18 cellular contexts compared by ENCODE assay signal in the genomic region with DNA sequence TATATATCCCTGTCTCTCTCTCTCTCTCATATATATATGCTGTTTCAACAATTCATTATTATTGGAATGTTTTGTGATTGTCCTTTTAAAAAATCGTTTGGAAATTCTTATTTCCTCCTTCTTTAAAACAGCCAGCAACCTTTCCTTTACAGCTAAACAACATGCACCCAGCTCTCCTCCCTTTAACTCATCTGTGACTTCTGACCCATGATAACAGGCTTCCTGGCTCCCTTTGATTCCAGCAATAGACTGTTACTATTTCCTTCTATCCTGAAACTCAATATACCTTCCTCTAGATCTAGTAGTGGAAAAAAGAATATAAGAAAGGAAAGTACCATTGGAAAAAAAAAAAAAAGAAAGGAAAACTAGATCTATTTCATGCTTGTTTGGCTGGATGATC.
"Had no signal": no experiment of that assay in that cellular context is flagged by ENCODE, and none has a peak within 500 bp of the region (broad histone marks: within the 10 kb centered on the region; RNA-seq: fewer than 3 reads in every experiment).

No MANE protein-coding gene starts in this region.

- H3K27me3 ChIP-seq: SJSA1 had no signal

- H3K4me3 ChIP-seq: SJSA1, SK-N-MC had no signal

- H3K9me3 ChIP-seq: SJSA1 had no signal

- DNase-seq: NCI-H1048, NCI-H1105, NCI-H1417, NCI-H1436 treated with DMSO at 0.1 percent for 48 hours, NCI-H1694, NCI-H187 treated with DMSO at 0.1 percent for 48 hours, NCI-H2029 treated with DMSO at 0.1 percent for 48 hours, NCI-H2171 treated with DMSO at 0.1 percent for 48 hours, NCI-H345, NCI-H446 treated with DMSO at 0.1 percent for 48 hours, NCI-H510A treated with DMSO at 0.1 percent for 48 hours, NCI-H526 treated with DMSO at 0.1 percent for 48 hours, NCI-H774, Right ventricle myocardium superior, RPMI8226, SIG-M5 had no signal

- H3K27ac ChIP-seq: SJSA1, SK-N-MC had no signal

- H3K36me3 ChIP-seq: SJSA1 had no signal
